In genomic region chr6:149324428-149324827, GRCh38 we compare ENCODE assay signal across 13 cellular contexts. TPM values are rescaled to one million over a fixed set of nuclear protein-coding genes. Genes with fewer than 3 reads are reported as not detected.
A peak's percentile ranks its signal among the peaks of the same experiment; 100 is the strongest.
DNase-seq lines count a peak whose midpoint lies in the region; ATAC-seq, FAIRE-seq and TF ChIP-seq lines count a peak whose summit lies in the region.
"Had no signal": no experiment of that assay in that cellular context is flagged by ENCODE, and none has a peak within 500 bp of the region (broad histone marks: within the 10 kb centered on the region; RNA-seq: fewer than 3 reads in every experiment).

No MANE protein-coding gene starts in this region.

- CTCF ChIA-PET in activated CD8-positive, alpha-beta T cell treated with anti-CD3 and anti-CD28 coated beads, Interleukin-2, amount 10 ng/mL, durations not matched to agents 7 days and 5 days (lab: Charles Lee): interaction anchor here (1.1 to 3.6 kb wide), 5 partner anchors 10 to 296 kb away, joined by 3 to 21 read pairs (median 4); no protein-coding TSS in a partner anchor

- peak overlapping the region; percentile 30 for H3K4me3 Mint-ChIP-seq in activated CD8-positive, alpha-beta T cell treated with anti-CD3 and anti-CD28 coated beads, Interleukin-2, amount 10 ng/mL, durations not matched to agents 7 days and 5 days

- no peak overlapping the region for H3K27ac Mint-ChIP-seq in activated CD8-positive, alpha-beta T cell treated with anti-CD3 and anti-CD28 coated beads, Interleukin-2, amount 10 ng/mL, durations not matched to agents 7 days and 5 days

- H3K36me3 Mint-ChIP-seq in activated CD8-positive, alpha-beta T cell treated with anti-CD3 and anti-CD28 coated beads, Interleukin-2, amount 10 ng/mL, durations not matched to agents 7 days and 5 days (ENCODE audit: low read depth): peaks cover 49% of the 10 kb centered on the region
- H3K36me3 Mint-ChIP-seq: naive B cell had no signal

- no peak for TF ChIP-seq CTCF in GM10266 (IDR thresholded peaks at IDR 0.05; ENCODE audit: control insufficient read depth, insufficient read depth, low read depth, missing control alignments)

- no peak for TF ChIP-seq POLR2A in GM12891 (IDR thresholded peaks at IDR 0.05; ENCODE audit: low read depth, low read length)

- ATAC-seq in activated CD8-positive, alpha-beta T cell treated with anti-CD3 and anti-CD28 coated beads, Interleukin-2, amount 10 ng/mL, durations not matched to agents 7 days and 5 days: peak; percentile 43
- no peak for ATAC-seq in GM18873 (IDR thresholded peaks at IDR 0.05; ENCODE audit: low FRiP score, unreplicated experiment)

- no peaks in the 10 kb centered on the region for H3K27me3 Mint-ChIP-seq in activated CD8-positive, alpha-beta T cell treated with anti-CD3 and anti-CD28 coated beads, Interleukin-2, amount 10 ng/mL, durations not matched to agents 7 days and 5 days (ENCODE audit: low read depth)
- H3K27me3 Mint-ChIP-seq: naive B cell had no signal

- POLR2A ChIA-PET in activated CD8-positive, alpha-beta T cell treated with anti-CD3 and anti-CD28 coated beads, Interleukin-2, amount 10 ng/mL, durations not matched to agents 7 days and 5 days (lab: Charles Lee): interaction anchor here (1.1 to 1.2 kb wide), 2 partner anchors 9 to 25 kb away, joined by 3 to 5 read pairs; no protein-coding TSS in a partner anchor

- DNase-seq in stimulated activated CD4-positive, alpha-beta T cell treated with anti-CD3 and anti-CD28 coated beads, Interleukin-15, amount 100 ng/mL, for 24 hours: peak; percentile 16
- no peak for DNase-seq in stimulated activated CD4-positive, alpha-beta T cell treated with anti-CD3 and anti-CD28 coated beads, Interleukin-12 subunit alpha, Interleukin-12 subunit beta, amount 100 ng/mL, for 4 hours
- no peak for DNase-seq in activated CD8-positive, alpha-beta T cell treated with anti-CD3 and anti-CD28 coated beads, Interleukin-2, amount 10 ng/mL, durations not matched to agents 7 days and 5 days
- DNase-seq in GM10266 (ENCODE audit: extremely low spot score) (no peak), GM12891 (ENCODE audit: insufficient read length, low spot score) (no peak)
- DNase-seq: activated CD4-positive, alpha-beta T cell treated with anti-CD3 and anti-CD28 coated beads, Interleukin-2, amount 50 U/mL, for 1 hour; heart right ventricle; naive B cell; NCI-H146; stimulated activated CD4-positive, alpha-beta T cell treated with anti-CD3 and anti-CD28 coated beads, Interleukin-1b, Interleukin-23, amount 100 ng/mL, for 48 hours; uterus had no signal

- H3K9me3 Mint-ChIP-seq in activated CD8-positive, alpha-beta T cell treated with anti-CD3 and anti-CD28 coated beads, Interleukin-2, amount 10 ng/mL, durations not matched to agents 7 days and 5 days (ENCODE audit: insufficient read depth): no peaks in the 10 kb centered on the region
- H3K9me3 Mint-ChIP-seq: naive B cell had no signal

- peak; percentile 85 for FAIRE-seq in islet of Langerhans (lab: Jason Lieb, UNC)
- no peak for FAIRE-seq in GM12891 (lab: Jason Lieb, UNC)

- H3K4me1 Mint-ChIP-seq in activated CD8-positive, alpha-beta T cell treated with anti-CD3 and anti-CD28 coated beads, Interleukin-2, amount 10 ng/mL, durations not matched to agents 7 days and 5 days (ENCODE audit: low read depth): peaks cover 75% of the 10 kb centered on the region

TF ChIP-seq in GM12891, 5 proteins besides CTCF, POLR2A, EP300 and RAD21:
- TF ChIP-seq POLR2AphosphoS5 (IDR thresholded peaks at IDR 0.05; ENCODE audit: low read depth, low read length) (no peak), PAX5 (IDR thresholded peaks at IDR 0.05; ENCODE audit: insufficient read depth, low read length, severe bottlenecking) (no peak), SPI1 (IDR thresholded peaks at IDR 0.05; ENCODE audit: low read depth, low read length) (no peak), POU2F2 (IDR thresholded peaks at IDR 0.05; ENCODE audit: low read depth, low read length) (no peak), TAF1 (IDR thresholded peaks at IDR 0.05; ENCODE audit: low read depth, low read length) (no peak)
TF ChIP-seq in GM12891: peak in this region for 0.

RNA-seq across cellular contexts. Expression of gene TAB2, which starts 6.9 kb away (rescaled TPM):
- 100 to 1,000 TPM; 113 to 115 TPM for total RNA-seq in activated CD8-positive, alpha-beta T cell treated with anti-CD3 and anti-CD28 coated beads, Interleukin-2, amount 10 ng/mL, durations not matched to agents 7 days and 5 days
- 17.2 TPM for polyA plus RNA-seq in GM12891 (2012; ENCODE audit: low read depth, missing spikeins)
